Comparison of ENCODE assay signal across 1 cellular context in genomic region chr6:2099870-2100269, GRCh38.
TF ChIP-seq lines count a peak whose summit lies in the region.

No MANE protein-coding gene starts in this region.

TF ChIP-seq in GM12878, 131 proteins besides CTCF, POLR2A, EP300 and RAD21 (continued from another document):
- TF ChIP-seq E4F1 (IDR thresholded peaks at IDR 0.05; ENCODE audit: borderline replicate concordance, partially characterized antibody) (no peak), RB1 (IDR thresholded peaks at IDR 0.05; ENCODE audit: borderline replicate concordance) (no peak), TARDBP (IDR thresholded peaks at IDR 0.05; ENCODE audit: borderline replicate concordance) (no peak), BHLHE40 (IDR thresholded peaks at IDR 0.05; ENCODE audit: borderline replicate concordance in 1 of 2, low read depth in 2 of 2, low read length in 1 of 2) (no peak)
